13 cellular contexts compared by ENCODE assay signal in the genomic region with DNA sequence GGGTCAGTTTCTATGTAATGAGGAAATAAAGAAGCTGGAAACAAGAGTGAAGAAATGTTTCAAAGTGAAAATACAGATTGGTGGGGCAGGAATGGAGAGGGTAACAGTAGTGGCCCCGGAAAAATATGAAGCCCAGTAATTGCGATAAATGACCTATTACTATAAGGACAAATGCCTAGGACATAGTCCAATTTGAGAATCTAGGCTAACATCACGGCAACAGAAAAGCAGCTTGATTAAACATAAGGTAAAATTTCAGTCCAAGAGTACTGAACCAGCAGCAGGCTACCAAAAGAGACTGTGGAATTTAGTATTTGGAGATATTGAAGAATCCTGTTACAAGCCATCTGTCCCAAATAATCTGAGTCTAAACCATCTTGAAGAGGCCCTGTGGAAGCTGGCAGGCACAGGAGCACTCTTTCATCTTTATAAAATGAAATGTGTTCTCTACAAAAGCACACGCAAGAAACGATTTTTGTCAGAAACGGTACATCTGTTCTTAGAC. TPM values are rescaled to one million over a fixed set of nuclear protein-coding genes. Genes with fewer than 3 reads are reported as not detected.
DNase-seq lines count a peak whose midpoint lies in the region; ATAC-seq and TF ChIP-seq lines count a peak whose summit lies in the region.
"Had no signal": no experiment of that assay in that cellular context is flagged by ENCODE, and none has a peak within 500 bp of the region (broad histone marks: within the 10 kb centered on the region; RNA-seq: fewer than 3 reads in every experiment).

No MANE protein-coding gene starts in this region.

- peaks cover 98% of the 10 kb centered on the region for H3K79me2 ChIP-seq in DND-41 (ENCODE audit: insufficient read depth, low read length)

- no peak overlapping the region for H3K4me3 ChIP-seq in DND-41 (ENCODE audit: low read depth in 1 of 2, low read length in 2 of 2)
- H3K4me3 ChIP-seq: mucosa of descending colon, testis had no signal

- no peak overlapping the region for H2AFZ ChIP-seq in DND-41 (ENCODE audit: low read depth, low read length)

- no peaks in the 10 kb centered on the region for H3K9me3 ChIP-seq in DND-41 (ENCODE audit: insufficient read depth, low read length, severe bottlenecking)
- H3K9me3 ChIP-seq: mucosa of descending colon, testis had no signal

- H3K4me1 ChIP-seq in DND-41 (ENCODE audit: insufficient read depth, low read length): peaks cover 81% of the 10 kb centered on the region

- H3K27ac ChIP-seq in DND-41 (ENCODE audit: low read length): peak overlapping the region; percentile 98
- H3K27ac ChIP-seq in angular gyrus (ENCODE audit: low read depth, low read length): peak overlapping the region; percentile 51

- H3K9me3 Mint-ChIP-seq in CD14-positive monocyte (no peaks in the 10 kb centered on the region), natural killer cell (no peaks in the 10 kb centered on the region)
- H3K9me3 Mint-ChIP-seq: CD8-positive, alpha-beta T cell had no signal

- H3K36me3 Mint-ChIP-seq in CD14-positive monocyte (peaks cover 11 to 14% of the 10 kb centered on the region in 2 donors), natural killer cell (no peaks in the 10 kb centered on the region)

- H3K4me3 Mint-ChIP-seq in CD14-positive monocyte: no peak overlapping the region
- H3K4me3 Mint-ChIP-seq in natural killer cell: peak overlapping the region; percentile 15

- no peak overlapping the region for H3K9ac ChIP-seq in DND-41 (ENCODE audit: low read depth, low read length)

- H3K27me3 ChIP-seq in DND-41 (ENCODE audit: insufficient read depth, low read length, poor library complexity): no peaks in the 10 kb centered on the region
- H3K27me3 ChIP-seq: testis had no signal

- TF ChIP-seq CTCF in CD14-positive monocyte (IDR thresholded peaks at IDR 0.05): no peak
- TF ChIP-seq CTCF in DND-41 (IDR thresholded peaks at IDR 0.05; ENCODE audit: borderline replicate concordance, extremely low read depth, low read length, poor library complexity, severe bottlenecking): no peak
- no peak for TF ChIP-seq CTCF in natural killer cell (IDR thresholded peaks at IDR 0.05)

- DNase-seq in CD14-positive monocyte (ENCODE audit: low spot score) (no peak), DND-41 (no peak), natural killer cell (no peak), hepatic stellate cell (ENCODE audit: low spot score) (no peak), sciatic nerve (ENCODE audit: low spot score) (no peak), NCI-H2081 treated with DMSO at 0.1 percent for 48 hours (lab: John Stamatoyannopoulos, UW) (no peak)
- DNase-seq: activated CD8-positive, alpha-beta memory T cell treated with anti-CD3 and anti-CD28 coated beads for 24 hours; CD8-positive, alpha-beta T cell; GF-D8; mucosa of descending colon; NCI-H2081; testis had no signal

- peaks cover 51% of the 10 kb centered on the region for H4K20me1 ChIP-seq in DND-41 (ENCODE audit: insufficient read depth, low read length)

- H3K27ac Mint-ChIP-seq in CD14-positive monocyte (peak overlapping the region in 4 of 7 donors; percentile 3 to 67 (median 24)), natural killer cell (peak overlapping the region; percentile 29 to 80)

- H3K27me3 Mint-ChIP-seq in CD14-positive monocyte (ENCODE audit: low read depth in 3 of 3): no peaks in the 10 kb centered on the region
- no peaks in the 10 kb centered on the region for H3K27me3 Mint-ChIP-seq in natural killer cell (ENCODE audit: low read depth in 2 of 2)

- H3K4me1 Mint-ChIP-seq in CD14-positive monocyte (peaks cover 76% of the 10 kb centered on the region), natural killer cell (peaks cover 81 to 82% of the 10 kb centered on the region in 2 donors)

- ATAC-seq in DND-41 (ENCODE audit: insufficient read depth, low read depth) (no peak), natural killer cell (no peak), sciatic nerve (no peak)
- ATAC-seq: CD8-positive, alpha-beta T cell; mucosa of descending colon had no signal

- intact Hi-C loops in CD14-positive monocyte (cut with micrococcal nuclease) (no loop called here), natural killer cell (cut with micrococcal nuclease) (loop anchor here (10.0 kb wide), 1 partner anchor 45 kb away; a partner anchor contains a TSS), sciatic nerve (cut with DNase I) (no loop called here)

- H3K4me2 ChIP-seq in DND-41 (ENCODE audit: insufficient read depth, low read length): no peak overlapping the region

- peaks cover 8% of the 10 kb centered on the region for H3K36me3 ChIP-seq in DND-41 (ENCODE audit: insufficient read depth, low read length)

RNA-seq across cellular contexts. Expression of a gene that starts 49.4 kb away (rescaled TPM):
- polyA plus RNA-seq in CD14-positive monocyte: 10 to 100 TPM; 69.5 to 97.1 TPM
- total RNA-seq in natural killer cell (10 to 100 TPM; 72.1 to 99.5 (median 73.7) TPM), sciatic nerve (115 TPM)
